In the genomic region with DNA sequence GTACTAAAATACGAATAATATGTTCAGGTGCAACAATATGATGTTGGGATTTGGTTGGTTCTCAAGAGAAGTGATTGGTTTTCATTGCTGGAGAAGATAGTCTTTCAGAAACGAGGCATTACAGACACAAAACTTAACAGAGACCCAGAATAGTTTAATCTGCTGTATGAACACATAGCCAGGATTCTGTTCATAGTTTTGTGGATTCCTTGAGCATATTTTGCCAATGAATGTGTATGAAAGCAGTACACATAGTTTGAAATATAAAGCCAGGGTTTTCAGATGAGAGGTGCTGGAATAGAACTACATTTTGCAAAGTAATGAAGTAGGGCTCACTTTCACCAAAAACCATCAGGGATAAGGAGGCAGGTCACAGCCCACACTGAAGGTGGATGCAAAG, we compare ENCODE assay signal across 1 cellular context.
TF ChIP-seq lines count a peak whose summit lies in the region.

No MANE protein-coding gene starts in this region.

TF ChIP-seq in IMR-90, 13 proteins besides CTCF, POLR2A, EP300 and RAD21 (continued from another document):
- TF ChIP-seq, protein P1, sequence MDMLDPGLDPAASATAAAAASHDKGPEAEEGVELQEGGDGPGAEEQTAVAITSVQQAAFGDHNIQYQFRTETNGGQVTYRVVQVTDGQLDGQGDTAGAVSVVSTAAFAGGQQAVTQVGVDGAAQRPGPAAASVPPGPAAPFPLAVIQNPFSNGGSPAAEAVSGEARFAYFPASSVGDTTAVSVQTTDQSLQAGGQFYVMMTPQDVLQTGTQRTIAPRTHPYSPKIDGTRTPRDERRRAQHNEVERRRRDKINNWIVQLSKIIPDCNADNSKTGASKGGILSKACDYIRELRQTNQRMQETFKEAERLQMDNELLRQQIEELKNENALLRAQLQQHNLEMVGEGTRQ (IDR thresholded peaks at IDR 0.05; ENCODE audit: low read depth, low read length), result no peak
- TF ChIP-seq BHLHE40 (IDR thresholded peaks at IDR 0.05; ENCODE audit: low read depth, low read length) (no peak), MXI1 (IDR thresholded peaks at IDR 0.05; ENCODE audit: borderline replicate concordance, low read depth, low read length) (no peak), SMC3 (IDR thresholded peaks at IDR 0.05; ENCODE audit: low read depth, low read length) (no peak)
